ENCODE assay signal across 17 cellular contexts in genomic region chr11:11449327-11449726, GRCh38.
DNase-seq lines count a peak whose midpoint lies in the region; ATAC-seq, FAIRE-seq and TF ChIP-seq lines count a peak whose summit lies in the region.
"Had no signal": no experiment of that assay in that cellular context is flagged by ENCODE, and none has a peak within 500 bp of the region (broad histone marks: within the 10 kb centered on the region; RNA-seq: fewer than 3 reads in every experiment).

No MANE protein-coding gene starts in this region.

- H3K4me2 ChIP-seq in HepG2 (ENCODE audit: low read depth, low read length), result no peak overlapping the region
- H3K4me2 ChIP-seq: KMS-11, PC-9 had no signal

- H3K27ac ChIP-seq in liver (ENCODE audit: low read depth in 1 of 2, low read length in 2 of 2) (peak overlapping the region; percentile 3 to 10), HepG2 (ENCODE audit: extremely low read length, insufficient read depth, low read length) (no peak overlapping the region), RWPE2 (ENCODE audit: poor library complexity, severe bottlenecking) (peak overlapping the region; percentile 86), A673 (ENCODE audit: low read depth, low read length, poor library complexity, severe bottlenecking) (no peak overlapping the region)
- H3K27ac ChIP-seq: KMS-11, PC-9, SK-N-MC had no signal

- no peak for FAIRE-seq in HepG2 (lab: Jason Lieb, UNC)
- FAIRE-seq: D721Med had no signal

- CTCF ChIA-PET in HepG2 (lab: Yijun Ruan, JAX; ENCODE audit: low intra/inter-chr PET ratio, low total read pairs) (no interaction called here), A673 (lab: Charles Lee) (no interaction called here)

- H3K4me3 ChIP-seq in liver (ENCODE audit: low read depth in 1 of 3, low read length in 3 of 3) (peak overlapping the region in 1 of 3 donors; percentile 67), HepG2 (replicated peaks in 1 of 3; ENCODE audit: insufficient read depth in 1 of 3, low read depth in 2 of 3, low read length in 3 of 3) (no peak overlapping the region), RWPE2 (ENCODE audit: severe bottlenecking) (no peak overlapping the region), A673 (ENCODE audit: low read depth, low read length, poor library complexity, severe bottlenecking) (no peak overlapping the region)
- H3K4me3 ChIP-seq: PC-9, SK-N-MC had no signal

- intact Hi-C loops in HepG2 (cut with micrococcal nuclease; ENCODE audit: unreplicated experiment), result no loop called here
- intact Hi-C loops in A673 (cut with micrococcal nuclease; ENCODE audit: unreplicated experiment), result no loop called here

- ATAC-seq in HepG2 (no peak; the same call in 2 of the 3 replicates), RWPE2 (ENCODE audit: low read depth) (no peak)

- H3K9ac ChIP-seq in liver (ENCODE audit: low read depth in 1 of 2, low read length in 2 of 2) (no peak overlapping the region), HepG2 (ENCODE audit: insufficient read depth, low read depth, low read length) (no peak overlapping the region)
- H3K9ac ChIP-seq: KMS-11 had no signal

- H3K4me1 ChIP-seq in liver (ENCODE audit: control insufficient read depth in 4 of 4, insufficient read depth in 4 of 4, low read length in 3 of 4) (peaks cover 9 to 67% (median 59%) of the 10 kb centered on the region in 4 donors), HepG2 (ENCODE audit: insufficient read depth, low read length) (peaks cover 25% of the 10 kb centered on the region), RWPE2 (ENCODE audit: insufficient read depth, poor library complexity, severe bottlenecking) (peaks cover 25% of the 10 kb centered on the region), A673 (ENCODE audit: insufficient read depth, low read length, poor library complexity, severe bottlenecking) (no peaks in the 10 kb centered on the region)

- POLR2A ChIA-PET in HepG2 (lab: Yijun Ruan, JAX), result interaction anchor here (0.6 kb wide), 1 partner anchor 316 kb away, joined by 3 read pairs; no protein-coding TSS in a partner anchor
- POLR2A ChIA-PET in A673 (lab: Charles Lee; ENCODE audit: low non-redundant PET), result no interaction called here

- BruUV-seq in HepG2 (replicated peaks; lab: Mats Ljungman, UMichigan) (no TSS peak), A673 (replicated peaks; lab: Mats Ljungman, UMichigan) (no TSS peak)

- DNase-seq in HepG2 (ENCODE audit: low spot score) (no peak), RWPE2 (ENCODE audit: low spot score) (no peak), mucosa of gallbladder (ENCODE audit: low spot score) (peak; percentile 48), OCI-M2 (lab: John Stamatoyannopoulos, UW; ENCODE audit: unreplicated experiment) (no peak), A673 (ENCODE audit: low spot score) (no peak), putamen (ENCODE audit: low spot score) (no peak)
- DNase-seq: CD4-positive, alpha-beta T cell; GOT3; NCI-H1417; NCI-H2029; NCI-H345; NCI-H524 treated with DMSO at 0.1 percent for 48 hours; PC-9 had no signal

- H3K27me3 ChIP-seq in liver (ENCODE audit: control insufficient read depth in 4 of 4, insufficient read depth in 4 of 4, low read length in 3 of 4), result no peaks in the 10 kb centered on the region
- 0 out of 5 replicates have a peak, but pooled peaks cover 0 to 3% of the 10 kb centered on the region in 2 experiments for H3K27me3 ChIP-seq in HepG2 (ENCODE audit: control insufficient read depth in 1 of 2, insufficient read depth in 2 of 2, low read length in 2 of 2)
- H3K27me3 ChIP-seq in RWPE2 (ENCODE audit: insufficient read depth, poor library complexity, severe bottlenecking), result no peaks in the 10 kb centered on the region
- H3K27me3 ChIP-seq in A673 (replicated peaks; ENCODE audit: insufficient read depth, low read depth, low read length, poor library complexity), result no peaks in the 10 kb centered on the region

- no peak overlapping the region for H2AFZ ChIP-seq in HepG2 (ENCODE audit: low read length)
- H2AFZ ChIP-seq: PC-9 had no signal

- in situ Hi-C loops in HepG2 (cut with HindIII; ENCODE audit: extremely low pct_ligation_motif_present, low pct_unique_long_range_greater_than_20kb), result no loop called here

- no peaks in the 10 kb centered on the region for H3K79me2 ChIP-seq in HepG2 (ENCODE audit: insufficient read depth, low read length)

- TF ChIP-seq RAD21 in liver (IDR thresholded peaks at IDR 0.05) (no peak), HepG2 (CRISPR knock-in tag; IDR thresholded peaks at IDR 0.05) (no peak)

- no peak for TF ChIP-seq POLR2A in HepG2 (IDR thresholded peaks at IDR 0.05; ENCODE audit: insufficient read depth in 1 of 2, low read depth in 2 of 2, low read length in 2 of 2)

- no peaks in the 10 kb centered on the region for H4K20me1 ChIP-seq in HepG2 (ENCODE audit: insufficient read depth, low read length)

- TF ChIP-seq CTCF in liver (IDR thresholded peaks at IDR 0.05; ENCODE audit: low read depth, low read length, missing input control) (no peak), HepG2 (CRISPR knock-in tag; IDR thresholded peaks at IDR 0.05) (no peak), RWPE2 (IDR thresholded peaks at IDR 0.05; ENCODE audit: poor library complexity, severe bottlenecking) (no peak), A673 (conservative IDR thresholded peaks at IDR 0.05; ENCODE audit: low read depth, low read length) (no peak)

- 39% methylated on average over 3 of the region's 3 CpGs for WGBS in liver
- 22% methylated on average over 2 of the region's 3 CpGs for WGBS in HepG2 (ENCODE audit: low lambda C conversion rate)

- H3K36me3 ChIP-seq in liver (ENCODE audit: control insufficient read depth in 4 of 4, insufficient read depth in 3 of 4, low read depth in 1 of 4, low read length in 3 of 4), result peaks cover 0 to 7% (median 0%) of the 10 kb centered on the region in 4 donors
- no peaks in the 10 kb centered on the region for H3K36me3 ChIP-seq in HepG2 (replicated peaks in 1 of 2; ENCODE audit: control insufficient read depth in 1 of 2, insufficient read depth in 2 of 2, low read length in 2 of 2)
- no peaks in the 10 kb centered on the region for H3K36me3 ChIP-seq in RWPE2 (ENCODE audit: low read depth)
- H3K36me3 ChIP-seq in A673 (ENCODE audit: insufficient read depth, low read length, poor library complexity, severe bottlenecking), result no peaks in the 10 kb centered on the region

- H3K9me3 ChIP-seq in liver (ENCODE audit: control insufficient read depth in 4 of 4, low read length in 3 of 4) (no peaks in the 10 kb centered on the region), HepG2 (ENCODE audit: low read length) (no peaks in the 10 kb centered on the region), RWPE2 (ENCODE audit: severe bottlenecking) (no peaks in the 10 kb centered on the region), A673 (ENCODE audit: low read depth, low read length, poor library complexity, severe bottlenecking) (no peaks in the 10 kb centered on the region)

- TF ChIP-seq EP300 in HepG2 (IDR thresholded peaks at IDR 0.05; ENCODE audit: low read depth in 2 of 2, low read length in 2 of 2), result no peak
- no peak for TF ChIP-seq EP300 in HepG2 (CRISPR knock-in tag; IDR thresholded peaks at IDR 0.05; ENCODE audit: borderline replicate concordance)

TF ChIP-seq in liver, 16 proteins besides CTCF, POLR2A, EP300 and RAD21 (continues in another document):
- no peak for TF ChIP-seq GABPA (IDR thresholded peaks at IDR 0.05 in 1 of 2, conservative IDR thresholded peaks at IDR 0.05 in 1 of 2)
- no peak for TF ChIP-seq TAF1 (conservative IDR thresholded peaks at IDR 0.05)
- no peak for TF ChIP-seq MAX (IDR thresholded peaks at IDR 0.05)
- TF ChIP-seq HNF4A (conservative IDR thresholded peaks at IDR 0.05), result no peak
- no peak for TF ChIP-seq RXRA (IDR thresholded peaks at IDR 0.05)
- TF ChIP-seq, protein P1, sequence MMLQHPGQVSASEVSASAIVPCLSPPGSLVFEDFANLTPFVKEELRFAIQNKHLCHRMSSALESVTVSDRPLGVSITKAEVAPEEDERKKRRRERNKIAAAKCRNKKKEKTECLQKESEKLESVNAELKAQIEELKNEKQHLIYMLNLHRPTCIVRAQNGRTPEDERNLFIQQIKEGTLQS (IDR thresholded peaks at IDR 0.05), result no peak
- TF ChIP-seq YY1 (IDR thresholded peaks at IDR 0.05), result no peak
- no peak for TF ChIP-seq HNF4G (IDR thresholded peaks at IDR 0.05)

TF ChIP-seq in HepG2, 621 proteins besides CTCF, POLR2A, EP300 and RAD21 (continues in another document):
- TF ChIP-seq ZNF431 (CRISPR knock-in tag; IDR thresholded peaks at IDR 0.05; ENCODE audit: borderline replicate concordance, low read depth) (no peak), ZNF550 (CRISPR knock-in tag; IDR thresholded peaks at IDR 0.05; ENCODE audit: borderline replicate concordance) (no peak), ZSCAN30 (CRISPR knock-in tag; IDR thresholded peaks at IDR 0.05) (no peak), ZNF333 (CRISPR knock-in tag; IDR thresholded peaks at IDR 0.05; ENCODE audit: borderline replicate concordance) (no peak), MED1 (CRISPR knock-in tag; IDR thresholded peaks at IDR 0.05) (no peak), ZMAT5 (CRISPR knock-in tag; IDR thresholded peaks at IDR 0.05; ENCODE audit: borderline replicate concordance, low read depth) (no peak), THRA (CRISPR knock-in tag; IDR thresholded peaks at IDR 0.05; ENCODE audit: borderline replicate concordance) (no peak)
- TF ChIP-seq, protein P2, sequence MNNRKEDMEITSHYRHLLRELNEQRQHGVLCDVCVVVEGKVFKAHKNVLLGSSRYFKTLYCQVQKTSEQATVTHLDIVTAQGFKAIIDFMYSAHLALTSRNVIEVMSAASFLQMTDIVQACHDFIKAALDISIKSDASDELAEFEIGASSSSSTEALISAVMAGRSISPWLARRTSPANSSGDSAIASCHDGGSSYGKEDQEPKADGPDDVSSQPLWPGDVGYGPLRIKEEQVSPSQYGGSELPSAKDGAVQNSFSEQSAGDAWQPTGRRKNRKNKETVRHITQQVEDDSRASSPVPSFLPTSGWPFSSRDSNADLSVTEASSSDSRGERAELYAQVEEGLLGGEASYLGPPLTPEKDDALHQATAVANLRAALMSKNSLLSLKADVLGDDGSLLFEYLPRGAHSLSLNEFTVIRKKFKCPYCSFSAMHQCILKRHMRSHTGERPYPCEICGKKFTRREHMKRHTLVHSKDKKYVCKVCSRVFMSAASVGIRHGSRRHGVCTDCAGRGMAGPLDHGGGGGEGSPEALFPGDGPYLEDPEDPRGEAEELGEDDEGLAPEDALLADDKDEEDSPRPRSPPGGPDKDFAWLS (CRISPR knock-in tag; IDR thresholded peaks at IDR 0.05; ENCODE audit: borderline replicate concordance), result no peak

Comparison
In these comparisons a context has a peak if more than half of its experiments do, and no peak if none do; other contexts are left out.
1. H3K27ac ChIP-seq: peak in liver (2 of 2) and RWPE2 (single experiment); none in HepG2 (single experiment) and A673 (single experiment).